8 cellular contexts compared by ENCODE assay signal in the genomic region with DNA sequence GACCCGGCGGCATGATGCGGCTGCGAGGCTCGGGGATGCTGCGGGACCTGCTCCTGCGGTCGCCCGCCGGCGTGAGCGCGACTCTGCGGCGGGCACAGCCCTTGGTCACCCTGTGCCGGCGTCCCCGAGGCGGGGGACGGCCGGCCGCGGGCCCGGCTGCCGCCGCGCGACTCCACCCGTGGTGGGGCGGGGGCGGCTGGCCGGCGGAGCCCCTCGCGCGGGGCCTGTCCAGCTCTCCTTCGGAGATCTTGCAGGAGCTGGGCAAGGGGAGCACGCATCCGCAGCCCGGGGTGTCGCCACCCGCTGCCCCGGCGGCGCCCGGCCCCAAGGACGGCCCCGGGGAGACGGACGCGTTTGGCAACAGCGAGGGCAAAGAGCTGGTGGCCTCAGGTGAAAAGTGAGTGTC. TPM values are rescaled to one million over a fixed set of nuclear protein-coding genes. Genes with fewer than 3 reads are reported as not detected.
DNase-seq lines count a peak whose midpoint lies in the region; ATAC-seq and TF ChIP-seq lines count a peak whose summit lies in the region.

No MANE protein-coding gene starts in this region.

- H3K9me3 Mint-ChIP-seq in chondrocyte (ENCODE audit: low read depth) (no peaks in the 10 kb centered on the region), mesothelial cell of epicardium (no peaks in the 10 kb centered on the region)

- H3K4me1 Mint-ChIP-seq in chondrocyte (ENCODE audit: low read depth) (peaks cover 32% of the 10 kb centered on the region), mesothelial cell of epicardium (peaks cover 38% of the 10 kb centered on the region)

- DNase-seq in chondrocyte (ENCODE audit: low spot score): no peak
- DNase-seq in mesothelial cell of epicardium (ENCODE audit: low spot score in 2 of 2, unreplicated experiment in 2 of 2): peak in 1 of 2 experiments; percentile 24
- DNase-seq in NCI-H526 (lab: John Stamatoyannopoulos, UW): no peak
- DNase-seq in NCI-H128 (lab: John Stamatoyannopoulos, UW; ENCODE audit: unreplicated experiment): no peak
- DNase-seq in stimulated activated CD4-positive, alpha-beta T cell treated with anti-CD3 and anti-CD28 coated beads, Interleukin-2, amount 100 ng/mL, for 24 hours: no peak

- ATAC-seq in HG03521 (IDR thresholded peaks at IDR 0.05; ENCODE audit: unreplicated experiment) (peak; percentile 3), GM19463 (IDR thresholded peaks at IDR 0.05; ENCODE audit: unreplicated experiment) (no peak)

- H3K4me3 Mint-ChIP-seq in chondrocyte (ENCODE audit: unreplicated experiment) (peak overlapping the region; percentile 93), mesothelial cell of epicardium (peak overlapping the region; percentile 96)

- H3K27me3 Mint-ChIP-seq in chondrocyte (ENCODE audit: low read depth) (no peaks in the 10 kb centered on the region), mesothelial cell of epicardium (ENCODE audit: low read depth) (no peaks in the 10 kb centered on the region)

- H3K27ac Mint-ChIP-seq in chondrocyte (ENCODE audit: unreplicated experiment): peak overlapping the region; percentile 92
- peak overlapping the region; percentile 81 for H3K27ac Mint-ChIP-seq in mesothelial cell of epicardium

- no peak for TF ChIP-seq CTCF in GM12875 (IDR thresholded peaks at IDR 0.05; ENCODE audit: borderline replicate concordance, insufficient read depth, low read depth, low read length)
- no peak for TF ChIP-seq CTCF in chondrocyte (IDR thresholded peaks at IDR 0.05)
- TF ChIP-seq CTCF in mesothelial cell of epicardium (IDR thresholded peaks at IDR 0.05; ENCODE audit: unreplicated experiment): no peak

- H3K4me3 ChIP-seq in GM12875 (ENCODE audit: low read depth, low read length): peak overlapping the region; percentile 96

- H3K36me3 Mint-ChIP-seq in chondrocyte (ENCODE audit: low read depth) (peaks cover 11% of the 10 kb centered on the region), mesothelial cell of epicardium (no peaks in the 10 kb centered on the region)

RNA-seq across cellular contexts. Expression of a gene that starts 0.5 kb away (rescaled TPM):
- total RNA-seq in chondrocyte: 234 to 330 TPM (median 245 TPM) in 3 replicates
- total RNA-seq in mesothelial cell of epicardium: 185 to 192 TPM (median 190 TPM) in 3 replicates
